ENCODE assay signal across 8 cellular contexts in genomic region chr19:57888107-57888493, GRCh38. TPM values are rescaled to one million over a fixed set of nuclear protein-coding genes. Genes with fewer than 3 reads are reported as not detected.
DNase-seq lines count a peak whose midpoint lies in the region; ATAC-seq and TF ChIP-seq lines count a peak whose summit lies in the region.

No MANE protein-coding gene starts in this region.

- H3K9ac ChIP-seq in SK-N-MC (ENCODE audit: insufficient read length) = peak overlapping the region; percentile 61

- DNase-seq in SK-N-MC (ENCODE audit: low read depth, low spot score) (no peak), foreskin fibroblast (peak in 1 of 2 donors; percentile 20), renal cortical epithelial cell (ENCODE audit: low read depth) (peak; percentile 19), occipital lobe (lab: John Stamatoyannopoulos, UW) (no peak)
- no peak for DNase-seq in effector CD4-positive, alpha-beta T cell

- H3K27ac ChIP-seq in SK-N-MC = no peak overlapping the region

- no peak for TF ChIP-seq CTCF in foreskin fibroblast (IDR thresholded peaks at IDR 0.05; ENCODE audit: low read depth, low read length)

- peak; percentile 10 for ATAC-seq in GM18498 (IDR thresholded peaks at IDR 0.05; ENCODE audit: unreplicated experiment)
- no peak for ATAC-seq in GM18873 (IDR thresholded peaks at IDR 0.05; ENCODE audit: low FRiP score, unreplicated experiment)
- ATAC-seq in HG02884 (IDR thresholded peaks at IDR 0.05; ENCODE audit: unreplicated experiment) = no peak

- H3K9me3 ChIP-seq in SK-N-MC (ENCODE audit: low read depth, low read length) = no peaks in the 10 kb centered on the region; the same call in 1 of the 2 replicates

- peaks cover 41% of the 10 kb centered on the region for H3K36me3 ChIP-seq in SK-N-MC (ENCODE audit: insufficient read depth, low read length)

- peak overlapping the region; percentile 76 for H3K4me3 ChIP-seq in SK-N-MC
- peak overlapping the region; percentile 82 to 93 for H3K4me3 ChIP-seq in foreskin fibroblast (ENCODE audit: low read depth in 1 of 2, low read length in 2 of 2)

RNA-seq across cellular contexts. Expression of gene ZNF814, which starts 0.7 kb away (rescaled TPM):
- 5.2 and 8.7 TPM in 2 replicates for total RNA-seq in renal cortical epithelial cell
- 32.8 TPM for total RNA-seq in occipital lobe

RNA-seq across cellular contexts. Expression of gene ZNF417, which starts 28.3 kb away (rescaled TPM):
- 8.3 and 28.5 TPM in 2 replicates for total RNA-seq in renal cortical epithelial cell
- total RNA-seq in occipital lobe = 39.3 TPM

RNA-seq across cellular contexts. Expression of gene ZNF587, which starts 38.4 kb away (rescaled TPM):
- total RNA-seq in renal cortical epithelial cell (29.0 and 75.3 TPM in 2 replicates), occipital lobe (34.5 TPM)

RNA-seq across cellular contexts. Expression of gene ZNF418, which starts 47.1 kb away (rescaled TPM):
- 3.6 and 7.2 TPM in 2 replicates for total RNA-seq in renal cortical epithelial cell
- total RNA-seq in occipital lobe = 64.3 TPM

RNA-seq across cellular contexts. Expression of gene ZNF587B, which starts 58.0 kb away (rescaled TPM):
- 29.9 and 35.1 TPM in 2 replicates for total RNA-seq in renal cortical epithelial cell
- 20.9 TPM for total RNA-seq in occipital lobe
